30 cellular contexts compared by ENCODE assay signal in the genomic region with DNA sequence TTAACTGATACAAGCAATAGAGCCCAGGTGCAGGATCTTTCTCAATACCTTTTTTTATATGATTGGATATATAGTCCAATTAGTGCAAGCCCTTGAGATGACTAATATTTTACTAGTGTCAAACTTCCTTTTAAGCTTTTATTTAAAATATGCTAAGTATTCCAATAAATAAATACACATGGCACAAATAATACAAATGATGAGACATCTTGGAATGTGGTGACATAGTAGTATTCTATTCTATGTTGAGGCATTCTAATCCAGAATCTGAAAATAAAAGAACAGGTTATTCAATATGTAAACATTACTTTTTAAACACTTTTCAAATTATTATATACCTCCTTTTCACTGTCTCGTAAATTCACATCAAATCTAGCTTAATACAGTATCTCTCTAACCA.
"Had no signal": no experiment of that assay in that cellular context is flagged by ENCODE, and none has a peak within 500 bp of the region (broad histone marks: within the 10 kb centered on the region; RNA-seq: fewer than 3 reads in every experiment).

No MANE protein-coding gene starts in this region.

- H3K4me1 Mint-ChIP-seq: activated CD4-positive, alpha-beta memory T cell treated with anti-CD3 and anti-CD28 coated beads, Interleukin-2, amount 10 ng/mL, durations not matched to agents 7 days and 5 days; activated CD4-positive, alpha-beta T cell treated with anti-CD3 and anti-CD28 coated beads, Interleukin-2, amount 10 ng/mL, durations not matched to agents 7 days and 5 days; activated T-helper 17 cell treated with anti-CD3 and anti-CD28 coated beads, Interleukin-2, amount 50 U/mL, for 72 hours had no signal

- H3K9me3 ChIP-seq: body of pancreas, esophagus squamous epithelium, gastrocnemius medialis had no signal

- H3K27ac Mint-ChIP-seq: activated CD4-positive, alpha-beta memory T cell treated with anti-CD3 and anti-CD28 coated beads, Interleukin-2, amount 10 ng/mL, durations not matched to agents 7 days and 5 days; activated CD4-positive, alpha-beta T cell treated with anti-CD3 and anti-CD28 coated beads, Interleukin-2, amount 10 ng/mL, durations not matched to agents 7 days and 5 days; activated naive CD8-positive, alpha-beta T cell; activated T-cell treated with anti-CD3 and anti-CD28 coated beads, Interleukin-2, amount 50 U/mL, for 24 hours; activated T-helper 17 cell treated with anti-CD3 and anti-CD28 coated beads, Interleukin-2, amount 50 U/mL, for 72 hours; effector memory CD8-positive, alpha-beta T cell had no signal

- H3K4me1 ChIP-seq: body of pancreas, esophagus squamous epithelium, foreskin keratinocyte, gastrocnemius medialis, heart left ventricle had no signal

- H3K36me3 ChIP-seq: esophagus squamous epithelium, gastrocnemius medialis, heart left ventricle had no signal

- DNase-seq: activated CD4-positive, alpha-beta memory T cell treated with anti-CD3 and anti-CD28 coated beads, Interleukin-2, amount 10 ng/mL, durations not matched to agents 7 days and 5 days; activated CD4-positive, alpha-beta T cell treated with anti-CD3 and anti-CD28 coated beads for 1 hour; activated CD4-positive, alpha-beta T cell treated with anti-CD3 and anti-CD28 coated beads for 4 hours; activated CD4-positive, alpha-beta T cell treated with anti-CD3 and anti-CD28 coated beads, Interleukin-2, amount 10 ng/mL, durations not matched to agents 7 days and 5 days; activated CD4-positive, alpha-beta T cell treated with anti-CD3 and anti-CD28 coated beads, Interleukin-2, amount 50 U/mL, for 4 hours; activated CD4-positive, CD25-positive, alpha-beta regulatory T cell; activated CD8-positive, alpha-beta memory T cell treated with anti-CD3 and anti-CD28 coated beads, Interleukin-2, amount 50 U/mL, for 48 hours; activated effector memory CD4-positive, alpha-beta T cell treated with Interleukin-2 at 50 U/mL for 16 hours; activated gamma-delta T cell treated with Interleukin-2 at 50 U/mL for 16 hours; activated naive CD4-positive, alpha-beta T cell treated with anti-CD3 and anti-CD28 coated beads, Interleukin-2, amount 50 U/mL, for 16 hours; activated naive CD4-positive, alpha-beta T cell treated with Interleukin-2 at 50 U/mL for 16 hours; activated T-cell treated with anti-CD3 and anti-CD28 coated beads for 4 hours; activated T-cell treated with anti-CD3 and anti-CD28 coated beads, Interleukin-2, amount 50 U/mL, for 24 hours; amygdala; aorta; body of pancreas; caudate nucleus; cortex of kidney; dermis blood vessel endothelial cell; effector CD4-positive, alpha-beta T cell; effector memory CD8-positive, alpha-beta T cell; esophagus squamous epithelium; foreskin keratinocyte; gastrocnemius medialis; glutamatergic neuron; heart left ventricle; T-helper 2 cell had no signal

- H3K27me3 ChIP-seq: body of pancreas, esophagus squamous epithelium, foreskin keratinocyte, gastrocnemius medialis, heart left ventricle had no signal

- H3K27me3 Mint-ChIP-seq: activated CD4-positive, alpha-beta memory T cell treated with anti-CD3 and anti-CD28 coated beads, Interleukin-2, amount 10 ng/mL, durations not matched to agents 7 days and 5 days; activated CD4-positive, alpha-beta T cell treated with anti-CD3 and anti-CD28 coated beads, Interleukin-2, amount 10 ng/mL, durations not matched to agents 7 days and 5 days; activated naive CD8-positive, alpha-beta T cell; activated T-cell treated with anti-CD3 and anti-CD28 coated beads, Interleukin-2, amount 50 U/mL, for 24 hours; activated T-helper 17 cell treated with anti-CD3 and anti-CD28 coated beads, Interleukin-2, amount 50 U/mL, for 72 hours; effector memory CD8-positive, alpha-beta T cell had no signal

- H3K4me3 Mint-ChIP-seq: activated CD4-positive, alpha-beta memory T cell treated with anti-CD3 and anti-CD28 coated beads, Interleukin-2, amount 10 ng/mL, durations not matched to agents 7 days and 5 days; activated CD4-positive, alpha-beta T cell treated with anti-CD3 and anti-CD28 coated beads, Interleukin-2, amount 10 ng/mL, durations not matched to agents 7 days and 5 days; activated naive CD8-positive, alpha-beta T cell; activated T-cell treated with anti-CD3 and anti-CD28 coated beads, Interleukin-2, amount 50 U/mL, for 24 hours; activated T-helper 17 cell treated with anti-CD3 and anti-CD28 coated beads, Interleukin-2, amount 50 U/mL, for 72 hours; effector memory CD8-positive, alpha-beta T cell had no signal

- FAIRE-seq: colon had no signal

- H3K27ac ChIP-seq: body of pancreas, esophagus squamous epithelium, foreskin keratinocyte, gastrocnemius medialis, heart left ventricle had no signal

- H3K4me3 ChIP-seq: body of pancreas, esophagus squamous epithelium, gastrocnemius medialis, heart left ventricle had no signal

- ATAC-seq: activated T-helper 17 cell treated with anti-CD3 and anti-CD28 coated beads, Interleukin-2, amount 50 U/mL, for 72 hours; body of pancreas; effector memory CD8-positive, alpha-beta T cell; foreskin keratinocyte; gastrocnemius medialis; heart left ventricle had no signal

- H3K36me3 Mint-ChIP-seq: activated naive CD8-positive, alpha-beta T cell had no signal
